12 cellular contexts compared by ENCODE assay signal in genomic region chr2:175600024-175600831, GRCh38.
DNase-seq lines count a peak whose midpoint lies in the region; ATAC-seq and TF ChIP-seq lines count a peak whose summit lies in the region.
"Had no signal": no experiment of that assay in that cellular context is flagged by ENCODE, and none has a peak within 500 bp of the region (broad histone marks: within the 10 kb centered on the region; RNA-seq: fewer than 3 reads in every experiment).

No MANE protein-coding gene starts in this region.

- H3K4me1 ChIP-seq in BE2C, result 0 out of 2 replicates have a peak, but pooled peaks cover 2% of the 10 kb centered on the region
- H3K4me1 ChIP-seq in CD8-positive, alpha-beta memory T cell (ENCODE audit: insufficient read depth, low read length), result no peaks in the 10 kb centered on the region

- peaks cover 13% of the 10 kb centered on the region for H3K9me3 Mint-ChIP-seq in nephron progenitor cell
- H3K9me3 Mint-ChIP-seq in CD8-positive, alpha-beta memory T cell, result peaks cover 0 to 2% (median 0%) of the 10 kb centered on the region in 5 donors
- H3K9me3 Mint-ChIP-seq: T-helper 1 cell treated with Interleukin-12 subunit alpha and Interleukin-12 subunit beta and Interleukin-4 antibody, amounts not matched to agents 30 μg/mL and 1 μg/mL, for 36 hours had no signal

- no peak for ATAC-seq in GM18867 (IDR thresholded peaks at IDR 0.05; ENCODE audit: unreplicated experiment)

- CTCF ChIA-PET in CD8-positive, alpha-beta memory T cell (lab: Charles Lee), result no interaction called here

- no peak overlapping the region for H3K27ac ChIP-seq in CD8-positive, alpha-beta memory T cell (ENCODE audit: low read depth, low read length)

- H3K27me3 ChIP-seq in BE2C, result no peaks in the 10 kb centered on the region
- H3K27me3 ChIP-seq in CD8-positive, alpha-beta memory T cell (ENCODE audit: insufficient read depth, low read length, poor library complexity, severe bottlenecking), result no peaks in the 10 kb centered on the region

- H3K36me3 ChIP-seq in BE2C, result no peaks in the 10 kb centered on the region
- no peaks in the 10 kb centered on the region for H3K36me3 ChIP-seq in CD8-positive, alpha-beta memory T cell (ENCODE audit: insufficient read depth, low read length)

- POLR2A ChIA-PET in CD8-positive, alpha-beta memory T cell (lab: Charles Lee), result no interaction called here

- H3K4me3 Mint-ChIP-seq in nephron progenitor cell, result no peak overlapping the region
- no peak overlapping the region for H3K4me3 Mint-ChIP-seq in CD8-positive, alpha-beta memory T cell
- H3K4me3 Mint-ChIP-seq: CD4-positive, CD25-positive, alpha-beta regulatory T cell; T-helper 1 cell treated with Interleukin-12 subunit alpha and Interleukin-12 subunit beta and Interleukin-4 antibody, amounts not matched to agents 30 μg/mL and 1 μg/mL, for 36 hours had no signal

- H3K27ac Mint-ChIP-seq in nephron progenitor cell, result peak overlapping the region; percentile 75
- no peak overlapping the region for H3K27ac Mint-ChIP-seq in CD8-positive, alpha-beta memory T cell
- H3K27ac Mint-ChIP-seq: CD4-positive, CD25-positive, alpha-beta regulatory T cell; T-helper 1 cell treated with Interleukin-12 subunit alpha and Interleukin-12 subunit beta and Interleukin-4 antibody, amounts not matched to agents 30 μg/mL and 1 μg/mL, for 36 hours had no signal

- peak; percentile 71 for DNase-seq in BE2C
- DNase-seq in NCI-H1417 (lab: John Stamatoyannopoulos, UW), result peak in 2 of 3 experiments; percentile 69 to 92
- peak; percentile 21 for DNase-seq in epidermal melanocyte (ENCODE audit: insufficient read length, low spot score)
- no peak for DNase-seq in nephron progenitor cell
- DNase-seq in OCI-M2 (lab: John Stamatoyannopoulos, UW; ENCODE audit: unreplicated experiment), result no peak
- DNase-seq in AG08396 (ENCODE audit: low spot score), result no peak
- no peak for DNase-seq in CD8-positive, alpha-beta memory T cell
- DNase-seq: activated CD8-positive, alpha-beta memory T cell treated with anti-CD3 and anti-CD28 coated beads, Interleukin-2, amount 50 U/mL, for 4 hours; CD4-positive, CD25-positive, alpha-beta regulatory T cell; nucleus accumbens had no signal

- H3K36me3 Mint-ChIP-seq in nephron progenitor cell (ENCODE audit: low read depth), result peaks cover 20% of the 10 kb centered on the region
- H3K36me3 Mint-ChIP-seq in CD8-positive, alpha-beta memory T cell, result no peaks in the 10 kb centered on the region
- H3K36me3 Mint-ChIP-seq: CD4-positive, CD25-positive, alpha-beta regulatory T cell had no signal

- H3K27me3 Mint-ChIP-seq in nephron progenitor cell (ENCODE audit: low read depth, poor library complexity), result peaks cover 3% of the 10 kb centered on the region
- H3K27me3 Mint-ChIP-seq in CD8-positive, alpha-beta memory T cell, result peaks cover 2 to 8% of the 10 kb centered on the region in 2 donors

- H3K4me1 Mint-ChIP-seq in nephron progenitor cell, result peaks cover 25% of the 10 kb centered on the region
- H3K4me1 Mint-ChIP-seq in CD8-positive, alpha-beta memory T cell, result no peaks in the 10 kb centered on the region
- H3K4me1 Mint-ChIP-seq: CD4-positive, CD25-positive, alpha-beta regulatory T cell had no signal

- no peaks in the 10 kb centered on the region for H3K9me3 ChIP-seq in BE2C
- H3K9me3 ChIP-seq in CD8-positive, alpha-beta memory T cell (ENCODE audit: low read length), result no peaks in the 10 kb centered on the region

- TF ChIP-seq CTCF in BE2C (IDR thresholded peaks at IDR 0.05; ENCODE audit: low read depth, low read length), result no peak
- TF ChIP-seq CTCF in nephron progenitor cell (IDR thresholded peaks at IDR 0.05), result no peak

- no peak overlapping the region for H3K4me3 ChIP-seq in BE2C (ENCODE audit: low read depth, low read length)
- no peak overlapping the region for H3K4me3 ChIP-seq in CD8-positive, alpha-beta memory T cell (ENCODE audit: low read length)

Comparison
In these comparisons a context has a peak if more than half of its experiments do, and no peak if none do; other contexts are left out.
1. DNase-seq: peak in BE2C (single experiment), NCI-H1417 (2 of 3) and epidermal melanocyte (single experiment); none in nephron progenitor cell (single experiment), OCI-M2 (single experiment), AG08396 (single experiment) and CD8-positive, alpha-beta memory T cell (0 of 5).